In the genomic region with DNA sequence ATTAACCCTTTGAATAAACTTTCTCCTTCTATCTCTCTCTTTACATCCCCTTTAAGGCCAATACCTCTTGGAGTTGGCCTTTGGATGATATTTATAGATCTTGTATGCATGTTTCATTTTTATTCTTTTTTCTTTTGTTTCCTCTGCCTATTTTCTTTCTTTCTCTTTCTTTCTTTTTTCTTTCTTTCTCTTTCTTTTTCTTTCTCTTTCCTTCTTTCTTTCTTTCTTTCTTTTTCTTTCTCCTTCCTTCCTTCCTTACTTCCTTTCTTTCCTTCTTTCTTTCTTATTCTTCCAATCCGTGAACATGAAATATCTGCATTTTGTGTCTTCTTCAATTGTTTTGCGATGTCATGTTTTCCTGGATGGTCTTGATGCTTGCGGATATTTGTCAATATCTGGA, we compare ENCODE assay signal across 2 cellular contexts.
TF ChIP-seq lines count a peak whose summit lies in the region.

No MANE protein-coding gene starts in this region.

TF ChIP-seq in HEK293, 187 proteins besides CTCF, POLR2A, EP300 and RAD21:
- TF ChIP-seq INSM2 (tag by site-specific recombination; IDR thresholded peaks at IDR 0.05) (no peak), PATZ1 (tag by site-specific recombination; IDR thresholded peaks at IDR 0.05) (no peak), ZNF366 (tag by site-specific recombination; conservative IDR thresholded peaks at IDR 0.05) (peak; percentile 79), GLIS1 (tag by site-specific recombination; IDR thresholded peaks at IDR 0.05) (no peak), GLI4 (tag by site-specific recombination; IDR thresholded peaks at IDR 0.05) (no peak), PRDM1 (tag by site-specific recombination; IDR thresholded peaks at IDR 0.05) (0 out of 2 replicates have a peak, but pooled peaks have one; percentile 9), REPIN1 (tag by site-specific recombination; IDR thresholded peaks at IDR 0.05; ENCODE audit: low read depth) (no peak), SP7 (tag by site-specific recombination; IDR thresholded peaks at IDR 0.05) (no peak), ZNF433 (tag by site-specific recombination; IDR thresholded peaks at IDR 0.05; ENCODE audit: low read depth) (no peak), ZBTB20 (tag by site-specific recombination; IDR thresholded peaks at IDR 0.05) (no peak)
TF ChIP-seq in HEK293: peak in this region for 2.

TF ChIP-seq in K562, 482 proteins besides CTCF, POLR2A, EP300 and RAD21:
- TF ChIP-seq ZNF512 (tag; IDR thresholded peaks at IDR 0.05): peak; percentile 84; the same call in 1 of the 2 replicates
- TF ChIP-seq, protein P1, sequence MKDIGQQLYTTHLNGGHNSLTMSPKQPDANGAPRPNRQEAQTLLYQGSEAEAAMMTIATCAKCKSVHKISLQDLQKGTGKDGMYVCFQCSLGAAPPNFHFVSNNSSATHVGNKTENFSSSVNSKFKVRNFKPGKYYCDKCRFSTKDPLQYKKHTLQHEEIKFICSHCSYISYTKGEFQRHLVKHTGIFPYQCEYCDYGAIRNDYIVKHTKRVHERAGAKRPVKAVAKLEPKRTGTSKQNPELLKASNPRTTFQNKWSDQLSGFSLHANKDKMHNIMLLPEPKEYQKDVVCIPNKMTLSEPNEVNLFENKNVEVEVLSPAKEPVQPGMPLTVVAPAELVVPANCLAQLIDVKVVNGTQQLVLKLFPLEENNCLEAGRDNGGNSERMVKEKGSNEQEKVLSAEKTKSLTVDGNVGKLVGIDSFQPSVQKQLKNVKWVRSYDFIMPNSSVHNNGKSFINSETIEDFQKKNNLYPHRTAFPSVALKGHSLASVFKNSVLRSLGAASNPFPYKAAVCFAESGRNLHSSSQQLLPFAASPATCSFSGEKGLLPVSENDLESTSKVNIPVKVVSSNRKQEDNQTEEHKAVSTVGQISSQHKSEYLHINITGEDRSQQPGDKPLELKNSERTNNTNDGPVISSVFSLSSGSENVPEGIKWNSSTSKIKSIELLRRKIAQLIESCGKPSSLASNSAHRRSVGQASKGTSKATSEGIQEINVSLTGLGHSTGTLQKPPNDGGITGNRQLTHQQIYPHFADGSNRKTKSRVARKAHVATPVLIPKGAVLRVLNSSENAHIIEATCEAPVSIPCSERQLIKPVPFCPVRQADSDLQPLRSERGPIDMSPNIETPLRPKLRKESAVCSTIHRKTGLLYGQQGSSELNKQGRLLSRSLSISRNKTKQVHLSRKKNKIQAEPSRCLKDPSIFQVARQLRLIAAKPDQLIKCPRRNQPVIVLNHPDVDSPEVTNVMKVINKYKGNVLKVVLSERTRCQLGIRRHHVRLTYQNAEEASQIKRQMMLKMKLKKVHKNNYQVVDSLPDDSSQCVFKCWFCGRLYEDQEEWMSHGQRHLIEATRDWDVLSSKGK (CRISPR knock-in tag; IDR thresholded peaks at IDR 0.05): no peak
- TF ChIP-seq NCOA6 (IDR thresholded peaks at IDR 0.05): no peak
- no peak for TF ChIP-seq TFAP4 (CRISPR knock-in tag; IDR thresholded peaks at IDR 0.05; ENCODE audit: borderline replicate concordance)
- no peak for TF ChIP-seq FOXJ2 (tag; IDR thresholded peaks at IDR 0.05)
